In the genomic region with DNA sequence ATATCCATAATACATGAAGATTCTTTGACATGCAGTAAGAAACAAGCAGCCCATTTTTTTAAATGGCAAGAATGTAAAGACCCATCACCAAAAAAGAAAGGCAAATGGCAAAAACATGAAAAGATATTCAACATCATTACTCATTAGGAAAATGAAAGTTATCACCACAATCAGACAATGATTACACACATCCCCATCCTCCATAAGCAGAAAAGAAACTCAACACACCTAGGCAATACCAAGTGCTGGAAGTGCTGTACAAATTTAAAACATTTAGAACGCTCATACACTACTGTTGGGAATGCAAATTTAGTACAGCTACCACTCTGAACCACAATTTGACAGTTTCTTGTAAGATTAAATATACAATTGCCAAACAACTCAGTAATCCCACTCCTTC, we compare ENCODE assay signal across 31 cellular contexts.
DNase-seq lines count a peak whose midpoint lies in the region; ATAC-seq, FAIRE-seq and TF ChIP-seq lines count a peak whose summit lies in the region.
"Had no signal": no experiment of that assay in that cellular context is flagged by ENCODE, and none has a peak within 500 bp of the region (broad histone marks: within the 10 kb centered on the region; RNA-seq: fewer than 3 reads in every experiment).

No MANE protein-coding gene starts in this region.

- no peak overlapping the region for H3K14ac ChIP-seq in trophoblast cell (ENCODE audit: low read length)

- H4K91ac ChIP-seq in trophoblast cell (ENCODE audit: low read depth, low read length), result no peak overlapping the region

- H3K27ac ChIP-seq in astrocyte (ENCODE audit: low read depth, low read length) (no peak overlapping the region), trophoblast cell (ENCODE audit: low read depth, low read length) (no peak overlapping the region)
- H3K27ac ChIP-seq: BLaER1 treated with 17β-estradiol and CSF1 and Interleukin-3, amounts not matched to agents 10 nM and 100 nM; gastroesophageal sphincter; left ventricle myocardium inferior; ovary; spleen; thoracic aorta; vagina had no signal

- no peak for TF ChIP-seq CTCF in astrocyte (IDR thresholded peaks at IDR 0.05; ENCODE audit: insufficient read depth, low read depth, low read length)

- DNase-seq in astrocyte (ENCODE audit: low read depth) (no peak), trophoblast cell (no peak), head of caudate nucleus (no peak), Kasumi-1 (lab: John Stamatoyannopoulos, UW) (no peak)
- DNase-seq: activated CD4-positive, CD25-positive, alpha-beta regulatory T cell treated with anti-CD3 and anti-CD28 coated beads, Interleukin-2, amount 50 U/mL, for 72 hours; activated CD8-positive, alpha-beta T cell treated with anti-CD3 and anti-CD28 coated beads for 36 hours; central memory CD4-positive, alpha-beta T cell; left ventricle myocardium inferior; NCI-H1092 treated with DMSO at 0.1 percent for 48 hours; NCI-H2029 treated with DMSO at 0.1 percent for 48 hours; NCI-H226; nephron progenitor cell; ovary; right cardiac atrium; spleen; stimulated activated CD4-positive, alpha-beta T cell treated with anti-CD3 and anti-CD28 coated beads, Interleukin-4, amount 100 ng/mL, for 4 hours; stimulated activated naive CD4-positive, alpha-beta T cell had no signal

- no peak overlapping the region for H3K27ac Mint-ChIP-seq in astrocyte (ENCODE audit: unreplicated experiment)
- H3K27ac Mint-ChIP-seq: activated CD8-positive, alpha-beta T cell treated with anti-CD3 and anti-CD28 coated beads for 36 hours; activated naive CD8-positive, alpha-beta T cell; IgD-negative memory B cell; nephron progenitor cell had no signal

- H3K4me2 ChIP-seq in astrocyte (ENCODE audit: low read length) (no peak overlapping the region), trophoblast cell (ENCODE audit: low read length) (no peak overlapping the region)
- H3K4me2 ChIP-seq: BLaER1 treated with 17β-estradiol and CSF1 and Interleukin-3, amounts not matched to agents 10 nM and 100 nM had no signal

- no peaks in the 10 kb centered on the region for H3K27me3 ChIP-seq in astrocyte (ENCODE audit: insufficient read depth, low read length)
- H3K27me3 ChIP-seq in trophoblast cell (ENCODE audit: insufficient read depth, low read length), result no peaks in the 10 kb centered on the region
- H3K27me3 ChIP-seq: BLaER1 treated with 17β-estradiol and CSF1 and Interleukin-3, amounts not matched to agents 10 nM and 100 nM; gastroesophageal sphincter; ovary; spleen; vagina had no signal

- no peaks in the 10 kb centered on the region for H3K36me3 Mint-ChIP-seq in astrocyte (ENCODE audit: low read depth, unreplicated experiment)
- H3K36me3 Mint-ChIP-seq: activated naive CD8-positive, alpha-beta T cell had no signal

- H2AFZ ChIP-seq in astrocyte (ENCODE audit: low read depth, low read length), result no peak overlapping the region
- H2AFZ ChIP-seq in trophoblast cell (ENCODE audit: insufficient read depth, low read length, poor library complexity), result no peak overlapping the region

- no peaks in the 10 kb centered on the region for H3K79me1 ChIP-seq in trophoblast cell (ENCODE audit: low read length)

- FAIRE-seq in astrocyte (lab: Jason Lieb, UNC), result peak; percentile 58
- FAIRE-seq: GM12892, islet of Langerhans, TTC549 had no signal

- no peak overlapping the region for H4K8ac ChIP-seq in trophoblast cell (ENCODE audit: low read depth, low read length)

- intact Hi-C loops in head of caudate nucleus (cut with DNase I), result no loop called here

- H3K23ac ChIP-seq in trophoblast cell (ENCODE audit: low read length), result no peak overlapping the region

- H3K4ac ChIP-seq in trophoblast cell (ENCODE audit: low read depth, low read length), result no peak overlapping the region

- no peaks in the 10 kb centered on the region for H3K27me3 Mint-ChIP-seq in astrocyte (ENCODE audit: low read depth, unreplicated experiment)
- H3K27me3 Mint-ChIP-seq: activated CD8-positive, alpha-beta T cell treated with anti-CD3 and anti-CD28 coated beads for 36 hours; activated naive CD8-positive, alpha-beta T cell had no signal

- H2BK12ac ChIP-seq in trophoblast cell (ENCODE audit: low read length), result no peak overlapping the region

- H2BK120ac ChIP-seq in trophoblast cell (ENCODE audit: insufficient read depth, low read length, poor library complexity), result no peak overlapping the region

- no peak overlapping the region for H3K4me3 Mint-ChIP-seq in astrocyte (ENCODE audit: unreplicated experiment)
- H3K4me3 Mint-ChIP-seq: activated CD8-positive, alpha-beta T cell treated with anti-CD3 and anti-CD28 coated beads for 36 hours; activated naive CD8-positive, alpha-beta T cell; IgD-negative memory B cell; nephron progenitor cell had no signal

- H3K79me2 ChIP-seq in astrocyte (ENCODE audit: insufficient read depth, low read length) (no peaks in the 10 kb centered on the region), trophoblast cell (ENCODE audit: control insufficient read depth, insufficient read depth, low read length, poor library complexity) (no peaks in the 10 kb centered on the region)

- no peak overlapping the region for H3K18ac ChIP-seq in trophoblast cell (ENCODE audit: low read length)

- WGBS in trophoblast cell (ENCODE audit: extremely low coverage, insufficient coverage, insufficient read length), result no CpG with 5 or more reads among the region's 1 CpG

- H3K4me3 ChIP-seq in astrocyte (ENCODE audit: insufficient read depth, low read depth, low read length) (no peak overlapping the region), trophoblast cell (ENCODE audit: low read depth, low read length) (no peak overlapping the region)
- H3K4me3 ChIP-seq: BLaER1 treated with 17β-estradiol and CSF1 and Interleukin-3, amounts not matched to agents 10 nM and 100 nM; gastroesophageal sphincter; HAP-1; left ventricle myocardium inferior; ovary; spleen; thoracic aorta; vagina had no signal

- H3K36me3 ChIP-seq in astrocyte (ENCODE audit: insufficient read depth, low read length) (no peaks in the 10 kb centered on the region), trophoblast cell (ENCODE audit: control insufficient read depth in 1 of 2, insufficient read depth in 2 of 2, low read length in 2 of 2) (no peaks in the 10 kb centered on the region)
- H3K36me3 ChIP-seq: BLaER1 treated with 17β-estradiol and CSF1 and Interleukin-3, amounts not matched to agents 10 nM and 100 nM; gastroesophageal sphincter; HAP-1; left ventricle myocardium inferior; ovary; spleen; thoracic aorta; vagina had no signal

- no peaks in the 10 kb centered on the region for H4K20me1 ChIP-seq in astrocyte (ENCODE audit: insufficient read depth, low read length)
- H4K20me1 ChIP-seq: BLaER1 treated with 17β-estradiol and CSF1 and Interleukin-3, amounts not matched to agents 10 nM and 100 nM had no signal

- H2BK5ac ChIP-seq in trophoblast cell (ENCODE audit: low read depth, low read length, poor library complexity), result no peak overlapping the region

- H3K9ac ChIP-seq in astrocyte (ENCODE audit: low read length) (no peak overlapping the region), trophoblast cell (ENCODE audit: low read length) (no peak overlapping the region)
- H3K9ac ChIP-seq: BLaER1 treated with 17β-estradiol and CSF1 and Interleukin-3, amounts not matched to agents 10 nM and 100 nM had no signal

- H3K4me1 Mint-ChIP-seq in astrocyte (ENCODE audit: low read depth, unreplicated experiment), result peaks cover 18% of the 10 kb centered on the region
- H3K4me1 Mint-ChIP-seq: IgD-negative memory B cell, nephron progenitor cell had no signal

- no peaks in the 10 kb centered on the region for H3K9me3 Mint-ChIP-seq in astrocyte (ENCODE audit: unreplicated experiment)
- H3K9me3 Mint-ChIP-seq: nephron progenitor cell had no signal

- H3K4me1 ChIP-seq in astrocyte (ENCODE audit: insufficient read depth, low read length), result peaks cover 12% of the 10 kb centered on the region
- H3K4me1 ChIP-seq in trophoblast cell (ENCODE audit: control insufficient read depth in 1 of 2, insufficient read depth in 2 of 2, low read length in 2 of 2), result no peaks in the 10 kb centered on the region
- H3K4me1 ChIP-seq: gastroesophageal sphincter, HAP-1, left ventricle myocardium inferior, spleen had no signal

- peak; percentile 94 for ATAC-seq in GM18907 (IDR thresholded peaks at IDR 0.05; ENCODE audit: unreplicated experiment)
- peak; percentile 96 for ATAC-seq in GM21423 (IDR thresholded peaks at IDR 0.05; ENCODE audit: unreplicated experiment)
- ATAC-seq in HG03097 (IDR thresholded peaks at IDR 0.05; ENCODE audit: low FRiP score, unreplicated experiment), result peak; percentile 92
- ATAC-seq in HG02610 (IDR thresholded peaks at IDR 0.05; ENCODE audit: unreplicated experiment), result no peak
- ATAC-seq: activated CD8-positive, alpha-beta T cell treated with anti-CD3 and anti-CD28 coated beads for 36 hours; gastroesophageal sphincter; right cardiac atrium had no signal

- no peak overlapping the region for H2AK5ac ChIP-seq in trophoblast cell (ENCODE audit: low read length)

- H3K9me3 ChIP-seq in astrocyte (ENCODE audit: insufficient read depth, low read depth, low read length) (no peaks in the 10 kb centered on the region), trophoblast cell (ENCODE audit: insufficient read depth, low read depth, low read length) (no peaks in the 10 kb centered on the region)
- H3K9me3 ChIP-seq: gastroesophageal sphincter, HAP-1, left ventricle myocardium inferior, ovary, thoracic aorta, vagina had no signal

- no peak overlapping the region for H4K12ac ChIP-seq in trophoblast cell (ENCODE audit: low read depth, low read length)
